Comparison of ENCODE assay signal across 1 cellular context in the genomic region with DNA sequence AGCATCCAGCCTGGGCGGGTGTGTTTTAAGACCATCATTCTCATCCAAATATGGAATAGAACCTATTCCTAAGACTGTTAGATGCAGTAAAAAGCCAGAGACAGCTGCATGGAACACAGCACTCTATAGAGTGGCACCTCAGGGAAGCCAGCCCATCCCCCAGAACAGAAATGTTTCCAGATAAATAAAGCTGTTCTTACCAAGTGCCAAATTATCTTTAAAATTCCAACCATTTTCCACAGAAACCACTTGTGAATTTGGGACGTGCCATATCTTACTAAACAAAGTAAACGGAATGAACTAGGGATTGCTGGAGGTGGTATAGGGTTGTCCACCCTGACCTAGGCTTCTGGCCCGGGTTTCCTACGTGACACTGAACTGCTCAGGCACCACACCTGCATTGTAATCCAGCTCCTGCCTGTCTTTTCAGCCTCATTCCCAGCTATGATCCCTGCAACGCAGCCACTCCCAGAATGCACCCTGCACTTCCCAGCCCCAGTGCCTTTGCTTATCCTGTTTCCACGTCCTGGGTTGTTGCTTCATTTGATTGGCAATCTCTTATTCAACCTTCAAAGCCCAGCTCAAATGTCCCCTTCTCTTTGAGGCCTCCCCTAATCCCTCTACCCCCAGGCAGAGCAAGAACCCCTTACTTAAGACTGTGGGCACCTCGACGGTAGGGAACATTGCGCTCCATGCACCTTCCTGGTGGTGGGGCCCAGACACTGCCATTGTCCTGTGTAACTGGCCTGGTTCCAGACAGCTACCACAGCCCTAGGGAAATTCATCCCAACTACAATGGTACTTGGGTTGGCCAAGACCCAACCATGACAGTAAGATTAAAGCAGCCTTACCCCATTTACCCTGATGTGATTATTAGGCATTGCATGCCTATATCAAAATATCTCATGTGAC.
TF ChIP-seq lines count a peak whose summit lies in the region.

No MANE protein-coding gene starts in this region.

TF ChIP-seq in SK-N-SH, 30 proteins besides CTCF, POLR2A, EP300 and RAD21 (continued from another document):
- TF ChIP-seq FOSL2 (IDR thresholded peaks at IDR 0.05; ENCODE audit: borderline replicate concordance, low read depth) (no peak), ELF1 (IDR thresholded peaks at IDR 0.05) (no peak), NFIC (IDR thresholded peaks at IDR 0.05; ENCODE audit: borderline replicate concordance) (no peak), MEF2A (IDR thresholded peaks at IDR 0.05; ENCODE audit: borderline replicate concordance, low read depth) (no peak), GABPA (IDR thresholded peaks at IDR 0.05; ENCODE audit: low read depth) (no peak), MXI1 (IDR thresholded peaks at IDR 0.05; ENCODE audit: low read depth, low read length) (no peak), RFX5 (IDR thresholded peaks at IDR 0.05; ENCODE audit: low read length) (no peak), TEAD4 (IDR thresholded peaks at IDR 0.05; ENCODE audit: borderline replicate concordance, insufficient read depth) (no peak), EZH2phosphoT487 (IDR thresholded peaks at IDR 0.05; ENCODE audit: borderline replicate concordance, low read depth) (no peak), SIN3A (IDR thresholded peaks at IDR 0.05; ENCODE audit: borderline replicate concordance, low read depth, low read length) (no peak)
- TF ChIP-seq, protein P1, sequence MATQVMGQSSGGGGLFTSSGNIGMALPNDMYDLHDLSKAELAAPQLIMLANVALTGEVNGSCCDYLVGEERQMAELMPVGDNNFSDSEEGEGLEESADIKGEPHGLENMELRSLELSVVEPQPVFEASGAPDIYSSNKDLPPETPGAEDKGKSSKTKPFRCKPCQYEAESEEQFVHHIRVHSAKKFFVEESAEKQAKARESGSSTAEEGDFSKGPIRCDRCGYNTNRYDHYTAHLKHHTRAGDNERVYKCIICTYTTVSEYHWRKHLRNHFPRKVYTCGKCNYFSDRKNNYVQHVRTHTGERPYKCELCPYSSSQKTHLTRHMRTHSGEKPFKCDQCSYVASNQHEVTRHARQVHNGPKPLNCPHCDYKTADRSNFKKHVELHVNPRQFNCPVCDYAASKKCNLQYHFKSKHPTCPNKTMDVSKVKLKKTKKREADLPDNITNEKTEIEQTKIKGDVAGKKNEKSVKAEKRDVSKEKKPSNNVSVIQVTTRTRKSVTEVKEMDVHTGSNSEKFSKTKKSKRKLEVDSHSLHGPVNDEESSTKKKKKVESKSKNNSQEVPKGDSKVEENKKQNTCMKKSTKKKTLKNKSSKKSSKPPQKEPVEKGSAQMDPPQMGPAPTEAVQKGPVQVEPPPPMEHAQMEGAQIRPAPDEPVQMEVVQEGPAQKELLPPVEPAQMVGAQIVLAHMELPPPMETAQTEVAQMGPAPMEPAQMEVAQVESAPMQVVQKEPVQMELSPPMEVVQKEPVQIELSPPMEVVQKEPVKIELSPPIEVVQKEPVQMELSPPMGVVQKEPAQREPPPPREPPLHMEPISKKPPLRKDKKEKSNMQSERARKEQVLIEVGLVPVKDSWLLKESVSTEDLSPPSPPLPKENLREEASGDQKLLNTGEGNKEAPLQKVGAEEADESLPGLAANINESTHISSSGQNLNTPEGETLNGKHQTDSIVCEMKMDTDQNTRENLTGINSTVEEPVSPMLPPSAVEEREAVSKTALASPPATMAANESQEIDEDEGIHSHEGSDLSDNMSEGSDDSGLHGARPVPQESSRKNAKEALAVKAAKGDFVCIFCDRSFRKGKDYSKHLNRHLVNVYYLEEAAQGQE (IDR thresholded peaks at IDR 0.05; ENCODE audit: low read depth, low read length) = no peak
- TF ChIP-seq, protein P2, sequence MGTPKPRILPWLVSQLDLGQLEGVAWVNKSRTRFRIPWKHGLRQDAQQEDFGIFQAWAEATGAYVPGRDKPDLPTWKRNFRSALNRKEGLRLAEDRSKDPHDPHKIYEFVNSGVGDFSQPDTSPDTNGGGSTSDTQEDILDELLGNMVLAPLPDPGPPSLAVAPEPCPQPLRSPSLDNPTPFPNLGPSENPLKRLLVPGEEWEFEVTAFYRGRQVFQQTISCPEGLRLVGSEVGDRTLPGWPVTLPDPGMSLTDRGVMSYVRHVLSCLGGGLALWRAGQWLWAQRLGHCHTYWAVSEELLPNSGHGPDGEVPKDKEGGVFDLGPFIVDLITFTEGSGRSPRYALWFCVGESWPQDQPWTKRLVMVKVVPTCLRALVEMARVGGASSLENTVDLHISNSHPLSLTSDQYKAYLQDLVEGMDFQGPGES (IDR thresholded peaks at IDR 0.05; ENCODE audit: low read depth, low read length) = no peak
